ENCODE assay signal across 22 cellular contexts in genomic region chr20:44072381-44072780, GRCh38.
DNase-seq lines count a peak whose midpoint lies in the region; ATAC-seq, FAIRE-seq and TF ChIP-seq lines count a peak whose summit lies in the region.
"Had no signal": no experiment of that assay in that cellular context is flagged by ENCODE, and none has a peak within 500 bp of the region (broad histone marks: within the 10 kb centered on the region; RNA-seq: fewer than 3 reads in every experiment).

No MANE protein-coding gene starts in this region.

- no peak for DNase-seq in GM12891 (ENCODE audit: insufficient read length, low spot score)
- peak; percentile 25 for DNase-seq in left kidney (ENCODE audit: low read depth, low spot score)
- DNase-seq in MM.1S: no peak
- DNase-seq in spleen: no peak
- DNase-seq in central memory CD4-positive, alpha-beta T cell: no peak
- DNase-seq: activated CD4-positive, alpha-beta memory T cell treated with anti-CD3 and anti-CD28 coated beads for 36 hours; activated naive CD8-positive, alpha-beta T cell treated with anti-CD3 and anti-CD28 coated beads, Interleukin-2, amount 50 U/mL, for 24 hours; COR-L47; esophagus squamous epithelium; GM23248; left ventricle myocardium superior; NCI-H1417; NCI-H2171 treated with DMSO at 0.1 percent for 48 hours; NCI-H69; OCI-M1; SIG-M5; WERI-Rb-1 had no signal

- no peak overlapping the region for H3K27ac ChIP-seq in BLaER1
- no peak overlapping the region for H3K27ac ChIP-seq in MM.1S (ENCODE audit: low read length)
- no peak overlapping the region for H3K27ac ChIP-seq in spleen
- H3K27ac ChIP-seq: esophagus squamous epithelium, GM23248, WERI-Rb-1 had no signal

- H3K36me3 ChIP-seq in BLaER1 (no peaks in the 10 kb centered on the region), MM.1S (replicated peaks; ENCODE audit: insufficient read depth, low read length) (no peaks in the 10 kb centered on the region), spleen (no peaks in the 10 kb centered on the region)
- H3K36me3 ChIP-seq: WERI-Rb-1 had no signal

- H3K9ac ChIP-seq in BLaER1 (no peak overlapping the region), MM.1S (ENCODE audit: low read length) (no peak overlapping the region)
- H3K9ac ChIP-seq: GM23248 had no signal

- intact Hi-C loops in spleen (cut with DNase I; ENCODE audit: low total_unique reads): no loop called here

- no peaks in the 10 kb centered on the region for H3K9me2 ChIP-seq in MM.1S (replicated peaks; ENCODE audit: insufficient read depth, low read length)

- H4K20me1 ChIP-seq in BLaER1 (no peaks in the 10 kb centered on the region), MM.1S (ENCODE audit: insufficient read depth, low read length) (no peaks in the 10 kb centered on the region)

- H3K79me2 ChIP-seq in MM.1S (ENCODE audit: low read length): 0 out of 2 replicates have a peak, but pooled peaks cover 3% of the 10 kb centered on the region

- H3K4me1 ChIP-seq in BLaER1 (peaks cover 69% of the 10 kb centered on the region), MM.1S (ENCODE audit: low read length) (peaks cover 37% of the 10 kb centered on the region), spleen (peaks cover 3 to 82% (median 34%) of the 10 kb centered on the region in 6 donors)
- H3K4me1 ChIP-seq: esophagus squamous epithelium had no signal

- H3K9me3 ChIP-seq in BLaER1 (no peaks in the 10 kb centered on the region), MM.1S (replicated peaks; ENCODE audit: insufficient read depth, low read length) (no peaks in the 10 kb centered on the region), spleen (no peaks in the 10 kb centered on the region)
- H3K9me3 ChIP-seq: esophagus squamous epithelium had no signal

- WGBS in spleen, 5 donors: 52 to 65% (median 60%) methylated on average over 6 of the region's 6 CpGs

- H3K4me3 ChIP-seq in BLaER1: no peak overlapping the region
- no peak overlapping the region for H3K4me3 ChIP-seq in MM.1S (ENCODE audit: low read length)
- no peak overlapping the region for H3K4me3 ChIP-seq in spleen
- H3K4me3 ChIP-seq: esophagus squamous epithelium, GM23248 had no signal

- no peak overlapping the region for H2AFZ ChIP-seq in MM.1S (ENCODE audit: low read length)
- H2AFZ ChIP-seq: GM23248 had no signal

- H3K27me3 ChIP-seq in BLaER1 (no peaks in the 10 kb centered on the region), MM.1S (replicated peaks; ENCODE audit: insufficient read depth, low read length) (no peaks in the 10 kb centered on the region), spleen (replicated peaks in 1 of 7) (peaks cover 0 to 46% (median 4%) of the 10 kb centered on the region in 7 donors)

- TF ChIP-seq POLR2A in GM12891 (IDR thresholded peaks at IDR 0.05; ENCODE audit: low read depth, low read length) (no peak), spleen (IDR thresholded peaks at IDR 0.05) (no peak)

- no peak for TF ChIP-seq CTCF in MM.1S (IDR thresholded peaks at IDR 0.05; ENCODE audit: low read length)
- TF ChIP-seq CTCF in spleen (IDR thresholded peaks at IDR 0.05 in 8 of 11, conservative IDR thresholded peaks at IDR 0.05 in 3 of 11): no peak

- peak; percentile 40 for ATAC-seq in HG03571 (IDR thresholded peaks at IDR 0.05; ENCODE audit: unreplicated experiment)
- ATAC-seq in GM21423 (IDR thresholded peaks at IDR 0.05; ENCODE audit: unreplicated experiment): no peak
- ATAC-seq: activated naive CD8-positive, alpha-beta T cell treated with anti-CD3 and anti-CD28 coated beads, Interleukin-2, amount 50 U/mL, for 24 hours; left ventricle myocardium superior; sciatic nerve had no signal

- FAIRE-seq in GM12891 (lab: Jason Lieb, UNC): peak; percentile 56
- FAIRE-seq: urothelium cell line had no signal

- H3K4me2 ChIP-seq in BLaER1 (peak overlapping the region; percentile 98), MM.1S (ENCODE audit: low read depth, low read length) (no peak overlapping the region)

- peaks cover 33% of the 10 kb centered on the region for H3F3A ChIP-seq in MM.1S (ENCODE audit: insufficient read depth, low read length)

TF ChIP-seq in GM12891, 5 proteins besides CTCF, POLR2A, EP300 and RAD21:
- TF ChIP-seq TAF1 (IDR thresholded peaks at IDR 0.05; ENCODE audit: low read depth, low read length) (no peak), PAX5 (IDR thresholded peaks at IDR 0.05; ENCODE audit: insufficient read depth, low read length, severe bottlenecking) (no peak), POLR2AphosphoS5 (IDR thresholded peaks at IDR 0.05; ENCODE audit: low read depth, low read length) (no peak), POU2F2 (IDR thresholded peaks at IDR 0.05; ENCODE audit: low read depth, low read length) (no peak), SPI1 (IDR thresholded peaks at IDR 0.05; ENCODE audit: low read depth, low read length) (no peak)
